In the genomic region with DNA sequence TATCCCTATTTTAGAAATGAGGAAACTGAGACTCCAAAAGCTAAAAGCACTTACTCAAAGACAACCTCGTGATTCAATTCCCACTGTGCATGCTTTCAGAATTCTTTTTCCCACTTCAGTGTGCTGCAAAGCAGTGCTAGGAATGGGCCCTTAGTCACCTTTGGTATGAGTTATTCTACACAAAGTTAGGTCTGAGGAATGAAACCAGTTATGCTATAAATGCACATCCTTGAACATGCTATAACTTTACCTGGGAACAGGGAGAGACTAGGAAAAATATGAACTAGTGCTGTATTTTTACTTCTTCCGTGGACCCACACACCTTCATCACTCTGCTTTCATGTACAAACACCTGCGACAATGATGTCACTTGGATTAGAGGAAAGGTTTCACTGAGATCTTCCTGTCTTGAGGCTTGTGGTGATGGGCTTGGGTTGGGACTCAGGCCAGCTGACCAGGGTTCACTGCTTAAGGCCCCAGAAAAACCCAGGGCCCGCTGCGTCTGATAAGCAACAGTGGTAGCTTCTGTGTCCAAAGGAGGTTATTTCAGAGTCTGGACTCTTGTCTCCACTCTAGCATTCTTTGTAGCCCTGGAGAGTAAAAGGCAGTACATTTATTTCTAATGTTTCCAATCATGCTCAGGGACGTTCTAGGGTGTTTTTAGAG, we compare ENCODE assay signal across 11 cellular contexts.
A peak's percentile ranks its signal among the peaks of the same experiment; 100 is the strongest.
DNase-seq lines count a peak whose midpoint lies in the region; ATAC-seq and TF ChIP-seq lines count a peak whose summit lies in the region.
"Had no signal": no experiment of that assay in that cellular context is flagged by ENCODE, and none has a peak within 500 bp of the region (broad histone marks: within the 10 kb centered on the region; RNA-seq: fewer than 3 reads in every experiment).

No MANE protein-coding gene starts in this region.

- TF ChIP-seq CTCF in chondrocyte (IDR thresholded peaks at IDR 0.05) (no peak), left lung (IDR thresholded peaks at IDR 0.05) (no peak)

- H3K4me1 Mint-ChIP-seq in chondrocyte (ENCODE audit: low read depth) = peaks cover 17% of the 10 kb centered on the region

- peaks cover 9 to 17% of the 10 kb centered on the region in 2 donors for H3K4me1 ChIP-seq in left lung
- H3K4me1 ChIP-seq: SJCRH30 had no signal

- no peak overlapping the region for H3K4me3 Mint-ChIP-seq in chondrocyte (ENCODE audit: unreplicated experiment)

- H3K9me3 ChIP-seq in left lung = no peaks in the 10 kb centered on the region
- H3K9me3 ChIP-seq: SJCRH30 had no signal

- H3K4me3 ChIP-seq in left lung = no peak overlapping the region
- H3K4me3 ChIP-seq: SJCRH30 had no signal

- no peaks in the 10 kb centered on the region for H3K36me3 Mint-ChIP-seq in chondrocyte (ENCODE audit: low read depth)
- H3K36me3 Mint-ChIP-seq: type B pancreatic cell had no signal

- intact Hi-C loops in left lung (cut with DNase I) = no loop called here

- peak overlapping the region; percentile 70 for H3K27ac Mint-ChIP-seq in chondrocyte (ENCODE audit: unreplicated experiment)

- H3K27me3 ChIP-seq in left lung = no peaks in the 10 kb centered on the region
- H3K27me3 ChIP-seq: SJCRH30 had no signal

- no peaks in the 10 kb centered on the region for H3K36me3 ChIP-seq in left lung
- H3K36me3 ChIP-seq: SJCRH30 had no signal

- peak; percentile 87 for ATAC-seq in left lung
- no peak for ATAC-seq in HG02759 (IDR thresholded peaks at IDR 0.05; ENCODE audit: unreplicated experiment)

- peak overlapping the region; percentile 48 to 61 for H3K27ac ChIP-seq in left lung
- H3K27ac ChIP-seq: SJCRH30 had no signal

- no peaks in the 10 kb centered on the region for H3K9me3 Mint-ChIP-seq in chondrocyte (ENCODE audit: low read depth)
- H3K9me3 Mint-ChIP-seq: type B pancreatic cell had no signal

- DNase-seq in EH (ENCODE audit: low read depth) (peak; percentile 44), NCI-H69 (lab: John Stamatoyannopoulos, UW) (peak; percentile 81), chondrocyte (ENCODE audit: low spot score) (no peak), left lung (no peak), middle frontal gyrus (ENCODE audit: extremely low spot score, low spot score) (no peak), NCI-H345 treated with DMSO at 0.1 percent for 48 hours (lab: John Stamatoyannopoulos, UW; ENCODE audit: unreplicated experiment) (no peak)
- no peak for DNase-seq in stimulated activated CD4-positive, alpha-beta T cell treated with anti-CD3 and anti-CD28 coated beads, Interleukin-12 subunit alpha, Interleukin-12 subunit beta, amount 100 ng/mL, for 4 hours
- DNase-seq: NCI-H187 treated with DMSO at 0.1 percent for 48 hours had no signal

- H3K27me3 Mint-ChIP-seq in chondrocyte (ENCODE audit: low read depth) = no peaks in the 10 kb centered on the region
- H3K27me3 Mint-ChIP-seq: type B pancreatic cell had no signal

Comparison
In these comparisons a context has a peak if more than half of its experiments do, and no peak if none do; other contexts are left out.
1. DNase-seq: peak in EH (single experiment) and NCI-H69 (single experiment); none in chondrocyte (single experiment), left lung (0 of 2), middle frontal gyrus (single experiment), NCI-H345 treated with DMSO at 0.1 percent for 48 hours (single experiment) and stimulated activated CD4-positive, alpha-beta T cell treated with anti-CD3 and anti-CD28 coated beads, Interleukin-12 subunit alpha, Interleukin-12 subunit beta, amount 100 ng/mL, for 4 hours (single experiment).